In the genomic region with DNA sequence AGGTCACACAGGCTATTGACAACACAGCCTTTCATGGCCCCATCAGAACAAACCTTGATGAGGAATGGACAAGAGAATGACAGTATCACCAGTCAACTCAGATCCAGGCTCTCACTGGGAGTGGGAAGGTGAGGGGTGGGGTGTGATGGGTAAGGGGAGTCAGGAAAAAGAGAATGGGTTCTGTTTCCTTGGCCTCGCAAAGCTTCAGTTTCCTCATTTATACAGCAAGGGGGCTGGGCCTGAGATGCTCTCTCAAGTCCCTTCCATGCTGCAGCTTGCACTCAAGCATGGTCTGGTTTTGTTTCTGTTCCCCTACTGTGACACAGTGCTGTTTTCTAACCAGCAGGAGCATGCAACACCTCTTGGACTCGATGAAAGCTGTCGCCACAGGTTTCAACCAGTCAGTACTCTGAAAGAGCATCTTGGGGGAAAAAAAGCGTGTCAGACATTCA, we compare ENCODE assay signal across 14 cellular contexts.
DNase-seq lines count a peak whose midpoint lies in the region; ATAC-seq and TF ChIP-seq lines count a peak whose summit lies in the region.
"Had no signal": no experiment of that assay in that cellular context is flagged by ENCODE, and none has a peak within 500 bp of the region (broad histone marks: within the 10 kb centered on the region; RNA-seq: fewer than 3 reads in every experiment).

No MANE protein-coding gene starts in this region.

- no peak overlapping the region for H3K27ac Mint-ChIP-seq in activated CD4-positive, alpha-beta T cell treated with anti-CD3 and anti-CD28 coated beads, Interleukin-2, amount 10 ng/mL, durations not matched to agents 24 days and 14 days

- peak overlapping the region; percentile 71 for H2AFZ ChIP-seq in OCI-LY3 (ENCODE audit: low read depth, low read length)

- no peaks in the 10 kb centered on the region for H3K27me3 ChIP-seq in OCI-LY3 (ENCODE audit: low read depth, low read length)
- no peaks in the 10 kb centered on the region for H3K27me3 ChIP-seq in gastrocnemius medialis
- H3K27me3 ChIP-seq: BLaER1, foreskin keratinocyte, transverse colon had no signal

- DNase-seq in GM12865 (ENCODE audit: low read depth) (peak; percentile 96), gastrocnemius medialis (no peak)
- no peak for DNase-seq in stimulated activated CD4-positive, alpha-beta T cell treated with anti-CD3 and anti-CD28 coated beads, Interleukin-1b, Interleukin-23, amount 100 ng/mL, for 48 hours
- DNase-seq in activated CD4-positive, alpha-beta T cell treated with anti-CD3 and anti-CD28 coated beads, Interleukin-2, amount 50 U/mL, for 4 hours: no peak
- DNase-seq in activated CD4-positive, alpha-beta T cell treated with anti-CD3 and anti-CD28 coated beads, Interleukin-2, amount 10 ng/mL, durations not matched to agents 24 days and 14 days: no peak
- DNase-seq: foreskin keratinocyte, NCI-H446, transverse colon had no signal

- H3K4me1 Mint-ChIP-seq in activated CD4-positive, alpha-beta T cell treated with anti-CD3 and anti-CD28 coated beads, Interleukin-2, amount 10 ng/mL, durations not matched to agents 24 days and 14 days: no peaks in the 10 kb centered on the region

- H3K36me3 Mint-ChIP-seq in activated CD4-positive, alpha-beta T cell treated with anti-CD3 and anti-CD28 coated beads, Interleukin-2, amount 10 ng/mL, durations not matched to agents 24 days and 14 days (ENCODE audit: low read depth): no peaks in the 10 kb centered on the region

- peak overlapping the region; percentile 76 for H3K4me2 ChIP-seq in OCI-LY3 (ENCODE audit: low read length)
- H3K4me2 ChIP-seq: BLaER1 had no signal

- peak; percentile 93 for ATAC-seq in GM19455 (IDR thresholded peaks at IDR 0.05; ENCODE audit: unreplicated experiment)
- ATAC-seq in HG03045 (IDR thresholded peaks at IDR 0.05; ENCODE audit: unreplicated experiment): peak; percentile 94
- ATAC-seq in gastrocnemius medialis: no peak
- ATAC-seq: foreskin keratinocyte had no signal

- no peaks in the 10 kb centered on the region for H4K20me1 ChIP-seq in OCI-LY3 (ENCODE audit: insufficient read depth, low read length)
- H4K20me1 ChIP-seq: BLaER1 had no signal

- peaks cover 3% of the 10 kb centered on the region; the same call in 1 of the 2 replicates for H3K9me3 ChIP-seq in OCI-LY3 (ENCODE audit: insufficient read depth, low read length)
- H3K9me3 ChIP-seq in gastrocnemius medialis: no peaks in the 10 kb centered on the region
- H3K9me3 ChIP-seq: BLaER1, transverse colon had no signal

- H3K27me3 Mint-ChIP-seq in activated CD4-positive, alpha-beta T cell treated with anti-CD3 and anti-CD28 coated beads, Interleukin-2, amount 10 ng/mL, durations not matched to agents 24 days and 14 days: peaks cover 14% of the 10 kb centered on the region

- H3K36me3 ChIP-seq in OCI-LY3 (replicated peaks; ENCODE audit: low read depth, low read length): peaks cover 7% of the 10 kb centered on the region
- H3K36me3 ChIP-seq in gastrocnemius medialis: no peaks in the 10 kb centered on the region
- H3K36me3 ChIP-seq: BLaER1, transverse colon had no signal

- intact Hi-C loops in activated CD4-positive, alpha-beta T cell treated with anti-CD3 and anti-CD28 coated beads, Interleukin-2, amount 10 ng/mL, durations not matched to agents 24 days and 14 days (cut with micrococcal nuclease): no loop called here
- intact Hi-C loops in gastrocnemius medialis (cut with DNase I; ENCODE audit: low total_unique reads): no loop called here

- H3K79me2 ChIP-seq in OCI-LY3 (ENCODE audit: low read length): no peaks in the 10 kb centered on the region

- no peaks in the 10 kb centered on the region for H3K9me3 Mint-ChIP-seq in activated CD4-positive, alpha-beta T cell treated with anti-CD3 and anti-CD28 coated beads, Interleukin-2, amount 10 ng/mL, durations not matched to agents 24 days and 14 days

- peak overlapping the region; percentile 63 for H3K9ac ChIP-seq in OCI-LY3 (ENCODE audit: low read length)
- H3K9ac ChIP-seq: BLaER1 had no signal

- TF ChIP-seq CTCF in GM12865 (IDR thresholded peaks at IDR 0.05; ENCODE audit: insufficient read depth, low read depth, low read length, missing control alignments): no peak
- TF ChIP-seq CTCF in OCI-LY3 (IDR thresholded peaks at IDR 0.05; ENCODE audit: low read depth, low read length): no peak
- TF ChIP-seq CTCF in gastrocnemius medialis (IDR thresholded peaks at IDR 0.05 in 4 of 5, conservative IDR thresholded peaks at IDR 0.05 in 1 of 5): no peak

- H3K4me3 Mint-ChIP-seq in activated CD4-positive, alpha-beta T cell treated with anti-CD3 and anti-CD28 coated beads, Interleukin-2, amount 10 ng/mL, durations not matched to agents 24 days and 14 days: no peak overlapping the region

- H3K4me1 ChIP-seq in OCI-LY3 (ENCODE audit: low read length) (peaks cover 74% of the 10 kb centered on the region), gastrocnemius medialis (no peaks in the 10 kb centered on the region)
- H3K4me1 ChIP-seq: BLaER1 had no signal

- in situ Hi-C loops in gastrocnemius medialis (cut with MboI; ENCODE audit: low sequenced_read_pairs in 4 of 4): no loop called here

- H3K27ac ChIP-seq in OCI-LY3 (ENCODE audit: low read length) (peak overlapping the region; percentile 94), gastrocnemius medialis (no peak overlapping the region)
- H3K27ac ChIP-seq: BLaER1, foreskin keratinocyte, HL-60, transverse colon, VCaP had no signal

- TF ChIP-seq POLR2A in gastrocnemius medialis (IDR thresholded peaks at IDR 0.05): no peak

- peak overlapping the region; percentile 7 for H3K4me3 ChIP-seq in GM12865 (ENCODE audit: low read depth, low read length)
- peak overlapping the region; percentile 41 for H3K4me3 ChIP-seq in OCI-LY3 (ENCODE audit: low read length)
- H3K4me3 ChIP-seq in gastrocnemius medialis: no peak overlapping the region
- H3K4me3 ChIP-seq: BLaER1, transverse colon had no signal

Comparison
In these comparisons a context has a peak if more than half of its experiments do, and no peak if none do; other contexts are left out.
1. H3K4me3 ChIP-seq: peak in GM12865 (single experiment) and OCI-LY3 (single experiment); none in gastrocnemius medialis (0 of 4).
2. ATAC-seq: peak in GM19455 (single experiment) and HG03045 (single experiment); none in gastrocnemius medialis (0 of 2).